1 cellular context compared by ENCODE assay signal in genomic region chr12:22034709-22035506, GRCh38.
A peak's percentile ranks its signal among the peaks of the same experiment; 100 is the strongest.
TF ChIP-seq lines count a peak whose summit lies in the region.

No MANE protein-coding gene starts in this region.

TF ChIP-seq in K562, 482 proteins besides CTCF, POLR2A, EP300 and RAD21:
- TF ChIP-seq HLTF (IDR thresholded peaks at IDR 0.05) (no peak), ZC3H4 (CRISPR knock-in tag; IDR thresholded peaks at IDR 0.05; ENCODE audit: borderline replicate concordance) (no peak), MYNN (IDR thresholded peaks at IDR 0.05) (peak; percentile 62; the same call in 1 of the 2 replicates), MYNN (CRISPR knock-in tag; IDR thresholded peaks at IDR 0.05) (no peak), ZBTB1 (CRISPR knock-in tag; IDR thresholded peaks at IDR 0.05; ENCODE audit: borderline replicate concordance, low read depth) (no peak), ZNF764 (CRISPR knock-in tag; IDR thresholded peaks at IDR 0.05; ENCODE audit: low read depth) (no peak), NFIC (IDR thresholded peaks at IDR 0.05) (peak; percentile 53), ZBTB33 (CRISPR knock-in tag; IDR thresholded peaks at IDR 0.05) (no peak)
